In the genomic region with DNA sequence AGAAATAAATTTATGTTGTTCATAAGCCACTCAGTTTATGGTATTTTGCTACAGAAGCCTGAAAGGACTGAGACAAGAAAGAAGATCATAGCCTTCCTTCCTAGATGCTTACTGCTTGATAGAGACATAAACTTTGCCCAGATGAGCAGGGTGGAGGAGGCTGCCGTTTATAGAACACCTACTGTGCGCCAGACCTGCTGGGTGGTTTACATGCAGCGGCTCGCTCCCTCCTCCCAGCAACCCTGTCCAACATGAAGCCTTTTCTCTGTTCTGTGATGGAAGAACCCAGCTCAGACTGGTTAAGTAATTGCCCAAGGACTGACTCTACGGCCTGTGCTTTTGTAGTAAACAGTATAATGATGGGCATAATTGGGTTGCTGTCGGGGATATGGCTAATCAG, we compare ENCODE assay signal across 18 cellular contexts. TPM values are rescaled to one million over a fixed set of nuclear protein-coding genes. Genes with fewer than 3 reads are reported as not detected.
"Had no signal": no experiment of that assay in that cellular context is flagged by ENCODE, and none has a peak within 500 bp of the region (broad histone marks: within the 10 kb centered on the region; RNA-seq: fewer than 3 reads in every experiment).

No MANE protein-coding gene starts in this region.

- H3K27ac ChIP-seq: lower lobe of right lung had no signal

- ATAC-seq: activated CD8-positive, alpha-beta T cell treated with anti-CD3 and anti-CD28 coated beads for 36 hours; body of pancreas; esophagus mucosa; gastrocnemius medialis; left cardiac atrium; lower lobe of right lung; natural killer cell had no signal

- H3K27me3 ChIP-seq: body of pancreas, gastrocnemius medialis had no signal

- H3K36me3 ChIP-seq: gastrocnemius medialis, lower lobe of right lung had no signal

- DNase-seq: activated CD4-positive, alpha-beta T cell treated with anti-CD3 and anti-CD28 coated beads, Interleukin-2, amount 10 ng/mL, durations not matched to agents 24 days and 14 days; activated CD4-positive, CD25-positive, alpha-beta regulatory T cell; activated CD8-positive, alpha-beta T cell treated with anti-CD3 and anti-CD28 coated beads for 36 hours; activated naive CD4-positive, alpha-beta T cell treated with Interleukin-2 at 50 U/mL for 16 hours; activated naive CD8-positive, alpha-beta T cell treated with anti-CD3 and anti-CD28 coated beads, Interleukin-2, amount 10 ng/mL, durations not matched to agents 7 days and 5 days; activated T-cell treated with anti-CD3 and anti-CD28 coated beads, Interleukin-2, amount 50 U/mL, for 24 hours; body of pancreas; cortex of kidney; effector CD4-positive, alpha-beta T cell; gastrocnemius medialis; left cardiac atrium; lower lobe of right lung; natural killer cell; stimulated activated CD4-positive, alpha-beta T cell treated with anti-CD3 and anti-CD28 coated beads, Interleukin-12 subunit alpha, Interleukin-12 subunit beta, amount 100 ng/mL, for 4 hours; stimulated activated CD4-positive, alpha-beta T cell treated with anti-CD3 and anti-CD28 coated beads, Interleukin-1b, Interleukin-23, amount 100 ng/mL, for 48 hours; stimulated activated CD8-positive, alpha-beta memory T cell treated with anti-CD3 and anti-CD28 coated beads, Interleukin-4, amount 100 ng/mL, for 48 hours; stimulated activated naive CD4-positive, alpha-beta T cell had no signal

- H3K4me3 ChIP-seq: body of pancreas, gastrocnemius medialis, lower lobe of right lung had no signal

- H3K4me1 ChIP-seq: body of pancreas had no signal

- H3K9me3 ChIP-seq: body of pancreas, gastrocnemius medialis, lower lobe of right lung had no signal

RNA-seq across cellular contexts. Expression of a gene that starts 37.0 kb away (rescaled TPM):
- total RNA-seq: activated CD8-positive, alpha-beta T cell treated with anti-CD3 and anti-CD28 coated beads for 36 hours; activated naive CD8-positive, alpha-beta T cell treated with anti-CD3 and anti-CD28 coated beads, Interleukin-2, amount 10 ng/mL, durations not matched to agents 7 days and 5 days had no signal
